15 cellular contexts compared by ENCODE assay signal in the genomic region with DNA sequence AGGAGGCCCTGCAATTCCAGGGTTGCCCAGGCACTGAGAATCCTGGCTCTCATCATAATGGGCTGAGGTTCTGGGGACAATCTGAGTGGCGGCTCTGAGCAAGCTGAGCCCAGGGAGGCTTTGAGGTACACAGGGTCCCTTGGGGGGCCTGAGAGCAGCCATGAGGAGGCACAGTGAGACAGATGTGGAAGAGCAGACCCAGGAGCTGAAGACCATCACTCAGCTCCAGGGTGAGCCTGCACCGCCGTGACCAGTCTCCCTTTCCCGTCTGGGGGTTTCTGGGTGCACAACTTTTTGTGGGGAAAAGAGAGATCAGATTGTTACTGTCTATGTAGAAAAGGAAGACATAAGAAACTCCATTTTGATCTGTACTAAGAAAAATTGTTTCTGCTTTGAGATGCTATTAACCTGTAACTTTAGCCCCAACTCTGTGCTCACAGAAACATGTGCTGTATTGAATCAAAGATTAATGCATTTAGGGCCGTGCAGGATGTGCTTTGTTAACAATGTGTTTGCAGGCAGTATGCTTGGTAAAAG. TPM values are rescaled to one million over a fixed set of nuclear protein-coding genes. Genes with fewer than 3 reads are reported as not detected.
DNase-seq lines count a peak whose midpoint lies in the region; ATAC-seq and TF ChIP-seq lines count a peak whose summit lies in the region.
"Had no signal": no experiment of that assay in that cellular context is flagged by ENCODE, and none has a peak within 500 bp of the region (broad histone marks: within the 10 kb centered on the region; RNA-seq: fewer than 3 reads in every experiment).

A gene (plus strand): TSS at position 101 of the 537 bp plus-strand sequence. CDS start 60 bp downstream, at position 161.

- TF ChIP-seq CTCF in cardiac muscle cell (IDR thresholded peaks at IDR 0.05; ENCODE audit: low read depth, low read length) = no peak
- no peak for TF ChIP-seq CTCF in smooth muscle cell (IDR thresholded peaks at IDR 0.05; ENCODE audit: borderline replicate concordance, insufficient read depth, poor library complexity, severe bottlenecking)
- no peak for TF ChIP-seq CTCF in osteoblast (IDR thresholded peaks at IDR 0.05; ENCODE audit: extremely low read depth, low read depth, low read length)

- peaks cover 37 to 44% (median 38%) of the 10 kb centered on the region in 3 donors for H3K4me1 Mint-ChIP-seq in T-cell

- H3K9me3 Mint-ChIP-seq in T-cell = no peaks in the 10 kb centered on the region
- H3K9me3 Mint-ChIP-seq: activated naive CD8-positive, alpha-beta T cell treated with anti-CD3 and anti-CD28 coated beads, Interleukin-2, amount 10 ng/mL, durations not matched to agents 7 days and 5 days; central memory CD8-positive, alpha-beta T cell; immature natural killer cell had no signal

- H3K4me2 ChIP-seq in smooth muscle cell (peak within 1 kb of the TSS; percentile 71), osteoblast (ENCODE audit: insufficient read depth, low read length) (no peak within 1 kb of the TSS)

- H3K27ac ChIP-seq in cardiac muscle cell (peak within 1 kb of the TSS; percentile 99), smooth muscle cell (ENCODE audit: low read depth) (peak within 1 kb of the TSS; percentile 23), osteoblast (ENCODE audit: low read depth, low read length) (no peak within 1 kb of the TSS)

- CTCF ChIA-PET in T-cell (lab: Charles Lee) = no interaction called here

- H4K20me1 ChIP-seq in smooth muscle cell (ENCODE audit: low read depth) (peaks cover 12% of the 10 kb centered on the region), osteoblast (ENCODE audit: insufficient read depth, low read length) (peaks cover 18% of the 10 kb centered on the region)

- POLR2A ChIA-PET in T-cell (lab: Charles Lee) = no interaction called here

- H3K79me2 ChIP-seq in smooth muscle cell (ENCODE audit: low read depth) (peaks cover 14% of the 10 kb centered on the region), osteoblast (ENCODE audit: insufficient read depth, low read length) (peaks cover 9% of the 10 kb centered on the region)

- no peaks in the 10 kb centered on the region for H3K9me3 ChIP-seq in cardiac muscle cell (ENCODE audit: low read depth)
- no peaks in the 10 kb centered on the region for H3K9me3 ChIP-seq in smooth muscle cell (replicated peaks; ENCODE audit: low read depth)
- no peaks in the 10 kb centered on the region for H3K9me3 ChIP-seq in osteoblast (ENCODE audit: low read depth, low read length)

- H3K36me3 Mint-ChIP-seq in T-cell = peaks cover 5% of the 10 kb centered on the region
- H3K36me3 Mint-ChIP-seq: activated naive CD8-positive, alpha-beta T cell treated with anti-CD3 and anti-CD28 coated beads, Interleukin-2, amount 10 ng/mL, durations not matched to agents 7 days and 5 days; immature natural killer cell had no signal

- intact Hi-C loops in Right ventricle myocardium superior (cut with DNase I) = no loop called here
- intact Hi-C loops in left colon (cut with DNase I, micrococcal nuclease) = no loop called here

- H3K27me3 ChIP-seq in cardiac muscle cell (no peaks in the 10 kb centered on the region), smooth muscle cell (ENCODE audit: low read depth) (no peaks in the 10 kb centered on the region), osteoblast (ENCODE audit: insufficient read depth, low read length) (peaks cover 49% of the 10 kb centered on the region)

- no peaks in the 10 kb centered on the region for H3K36me3 ChIP-seq in cardiac muscle cell
- no peaks in the 10 kb centered on the region for H3K36me3 ChIP-seq in smooth muscle cell (ENCODE audit: low read depth)
- H3K36me3 ChIP-seq in osteoblast (ENCODE audit: insufficient read depth, low read length) = peaks cover 6% of the 10 kb centered on the region

- H3K27ac Mint-ChIP-seq in T-cell = peak within 1 kb of the TSS; percentile 17 to 39
- H3K27ac Mint-ChIP-seq: activated naive CD8-positive, alpha-beta T cell treated with anti-CD3 and anti-CD28 coated beads, Interleukin-2, amount 10 ng/mL, durations not matched to agents 7 days and 5 days had no signal

- H3K4me3 Mint-ChIP-seq in T-cell = peak within 1 kb of the TSS in 1 of 3 donors; percentile 28
- H3K4me3 Mint-ChIP-seq: activated naive CD8-positive, alpha-beta T cell treated with anti-CD3 and anti-CD28 coated beads, Interleukin-2, amount 10 ng/mL, durations not matched to agents 7 days and 5 days; central memory CD8-positive, alpha-beta T cell had no signal

- peaks cover 0 to 2% of the 10 kb centered on the region in 2 donors for H3K27me3 Mint-ChIP-seq in T-cell
- H3K27me3 Mint-ChIP-seq: central memory CD8-positive, alpha-beta T cell had no signal

- DNase-seq in cardiac muscle cell (ENCODE audit: low read depth in 1 of 2, low spot score in 1 of 2) (no peak), Right ventricle myocardium superior (no peak), T-cell (no peak), left colon (no peak), smooth muscle cell (lab: John Stamatoyannopoulos, UW; ENCODE audit: unreplicated experiment) (no peak), osteoblast (ENCODE audit: insufficient read length, low spot score, missing footprints) (no peak), glomerular visceral epithelial cell (ENCODE audit: extremely low spot score) (no peak)
- DNase-seq: activated naive CD8-positive, alpha-beta T cell treated with anti-CD3 and anti-CD28 coated beads, Interleukin-2, amount 10 ng/mL, durations not matched to agents 7 days and 5 days; activated T-cell treated with anti-CD3 and anti-CD28 coated beads for 4 hours; GF-D8; immature natural killer cell; NCI-H526; substantia nigra had no signal

- H3K4me3 ChIP-seq in cardiac muscle cell (no peak within 1 kb of the TSS), smooth muscle cell (no peak within 1 kb of the TSS), osteoblast (ENCODE audit: insufficient read depth, low read length) (no peak within 1 kb of the TSS)

- H3K9ac ChIP-seq in smooth muscle cell (ENCODE audit: low read depth) = no peak within 1 kb of the TSS

- peaks cover 50% of the 10 kb centered on the region for H3K4me1 ChIP-seq in cardiac muscle cell (ENCODE audit: low read depth)
- peaks cover 26% of the 10 kb centered on the region for H3K4me1 ChIP-seq in smooth muscle cell (ENCODE audit: low read depth)
- peaks cover 11% of the 10 kb centered on the region for H3K4me1 ChIP-seq in osteoblast (ENCODE audit: insufficient read depth, low read length)

- WGBS in smooth muscle cell (ENCODE audit: low lambda C conversion rate) = 54% methylated on average over 5 of the region's 5 CpGs

- H3F3A ChIP-seq in smooth muscle cell (ENCODE audit: low read depth) = peaks cover 19% of the 10 kb centered on the region

- no peak within 1 kb of the TSS for H2AFZ ChIP-seq in smooth muscle cell (ENCODE audit: low read depth)
- no peak within 1 kb of the TSS for H2AFZ ChIP-seq in osteoblast (ENCODE audit: low read length)

- ATAC-seq in Right ventricle myocardium superior (ENCODE audit: poor library complexity) = no peak
- no peak for ATAC-seq in T-cell (replicated peaks in 1 of 4)
- ATAC-seq in left colon = no peak
- ATAC-seq in GM19023 (IDR thresholded peaks at IDR 0.05; ENCODE audit: unreplicated experiment) = no peak

RNA-seq across cellular contexts. Expression of the gene that starts here (rescaled TPM):
- total RNA-seq in cardiac muscle cell (32.4 and 49.3 TPM in 2 replicates), Right ventricle myocardium superior (1.5 TPM), T-cell (1 to 10 TPM; 1.9 to 2.9 (median 2.3) TPM), left colon (10 to 100 TPM; 20.6 to 35.1 TPM), smooth muscle cell (1.2 and 2.0 TPM in 2 replicates), osteoblast (under 0.01 TPM in 1 of 2 replicates, not detected in the other)
- polyA plus RNA-seq in cardiac muscle cell (40.1 and 43.1 TPM in 2 replicates), smooth muscle cell (3.7 and 9.4 TPM in 2 replicates)
